34 cellular contexts compared by ENCODE assay signal in genomic region chr15:71261418-71261817, GRCh38.
"Had no signal": no experiment of that assay in that cellular context is flagged by ENCODE, and none has a peak within 500 bp of the region (broad histone marks: within the 10 kb centered on the region; RNA-seq: fewer than 3 reads in every experiment).

No MANE protein-coding gene starts in this region.

- H3K27ac Mint-ChIP-seq: activated B cell treated with CpG ODN at 0.5 μM for 24 hours; activated CD4-positive, alpha-beta memory T cell treated with anti-CD3 and anti-CD28 coated beads for 36 hours; activated CD4-positive, alpha-beta T cell treated with anti-CD3 and anti-CD28 coated beads for 36 hours; activated CD4-positive, alpha-beta T cell treated with anti-CD3 and anti-CD28 coated beads, Interleukin-2, amount 10 ng/mL, durations not matched to agents 24 days and 14 days; activated CD8-positive, alpha-beta memory T cell treated with anti-CD3 and anti-CD28 coated beads, Interleukin-2, amount 10 ng/mL, durations not matched to agents 7 days and 5 days; activated CD8-positive, alpha-beta T cell treated with anti-CD3 and anti-CD28 coated beads, Interleukin-2, amount 10 ng/mL, durations not matched to agents 7 days and 5 days; activated naive CD4-positive, alpha-beta T cell treated with anti-CD3 and anti-CD28 coated beads for 36 hours; activated naive CD4-positive, alpha-beta T cell treated with anti-CD3 and anti-CD28 coated beads, Interleukin-2, amount 50 U/mL, for 24 hours; activated naive CD8-positive, alpha-beta T cell treated with anti-CD3 and anti-CD28 coated beads for 36 hours; activated naive CD8-positive, alpha-beta T cell treated with anti-CD3 and anti-CD28 coated beads, Interleukin-2, amount 50 U/mL, for 24 hours; activated T-helper 1 cell treated with anti-CD3 and anti-CD28 coated beads, Interleukin-12 subunit alpha, Interleukin-12 subunit beta, Interleukin-2, Interleukin-4 antibody, amounts not matched to agents 30 ng/mL and 10 ng/mL and 1 ng/mL, durations not matched to agents 14 hours and 24 hours and 36 hours; activated T-helper 2 cell treated with anti-CD3 and anti-CD28 coated beads, Interferon-gamma antibody, Interleukin-2, Interleukin-4, amounts not matched to agents 10 μg/mL and 5 μg/mL and 100 μg/mL, durations not matched to agents 14 hours and 24 hours and 36 hours; effector memory CD8-positive, alpha-beta T cell had no signal

- DNase-seq: activated B cell treated with CpG ODN at 0.5 μM for 24 hours; activated CD4-positive, alpha-beta memory T cell treated with anti-CD3 and anti-CD28 coated beads for 36 hours; activated CD4-positive, alpha-beta T cell treated with anti-CD3 and anti-CD28 coated beads for 36 hours; activated CD4-positive, alpha-beta T cell treated with anti-CD3 and anti-CD28 coated beads, Interleukin-2, amount 10 ng/mL, durations not matched to agents 24 days and 14 days; activated CD4-positive, CD25-positive, alpha-beta regulatory T cell treated with anti-CD3 and anti-CD28 coated beads, Interleukin-2, amount 50 U/mL, for 72 hours; activated CD8-positive, alpha-beta memory T cell treated with anti-CD3 and anti-CD28 coated beads, Interleukin-2, amount 10 ng/mL, durations not matched to agents 7 days and 5 days; activated CD8-positive, alpha-beta memory T cell treated with anti-CD3 and anti-CD28 coated beads, Interleukin-2, amount 50 U/mL, for 4 hours; activated CD8-positive, alpha-beta T cell treated with anti-CD3 and anti-CD28 coated beads, Interleukin-2, amount 10 ng/mL, durations not matched to agents 7 days and 5 days; activated effector memory CD4-positive, alpha-beta T cell treated with anti-CD3 and anti-CD28 coated beads, Interleukin-2, amount 50 U/mL, for 16 hours; activated naive CD4-positive, alpha-beta T cell treated with anti-CD3 and anti-CD28 coated beads for 36 hours; activated naive CD8-positive, alpha-beta T cell treated with anti-CD3 and anti-CD28 coated beads for 36 hours; activated naive CD8-positive, alpha-beta T cell treated with anti-CD3 and anti-CD28 coated beads, Interleukin-2, amount 50 U/mL, for 24 hours; activated T-cell treated with anti-CD3 and anti-CD28 coated beads, Interleukin-2, amount 50 U/mL, for 1 hour; activated T-cell treated with anti-CD3 and anti-CD28 coated beads, Interleukin-2, amount 50 U/mL, for 48 hours; adrenal gland; amygdala; aorta; body of pancreas; caudate nucleus; cortex of kidney; dermis blood vessel endothelial cell; effector CD4-positive, alpha-beta T cell; effector memory CD8-positive, alpha-beta T cell; erythroblast; foreskin keratinocyte; gastrocnemius medialis; heart right ventricle; T-helper 2 cell had no signal

- H3K9me3 Mint-ChIP-seq: activated CD4-positive, alpha-beta T cell treated with anti-CD3 and anti-CD28 coated beads, Interleukin-2, amount 10 ng/mL, durations not matched to agents 24 days and 14 days; activated naive CD4-positive, alpha-beta T cell treated with anti-CD3 and anti-CD28 coated beads for 36 hours; activated naive CD4-positive, alpha-beta T cell treated with anti-CD3 and anti-CD28 coated beads, Interleukin-2, amount 50 U/mL, for 24 hours; activated naive CD8-positive, alpha-beta T cell treated with anti-CD3 and anti-CD28 coated beads for 36 hours; activated T-helper 2 cell treated with anti-CD3 and anti-CD28 coated beads, Interferon-gamma antibody, Interleukin-2, Interleukin-4, amounts not matched to agents 10 μg/mL and 5 μg/mL and 100 μg/mL, durations not matched to agents 14 hours and 24 hours and 36 hours had no signal

- H3K4me1 Mint-ChIP-seq: activated B cell treated with CpG ODN at 0.5 μM for 24 hours; activated CD4-positive, alpha-beta T cell treated with anti-CD3 and anti-CD28 coated beads for 36 hours; activated CD4-positive, alpha-beta T cell treated with anti-CD3 and anti-CD28 coated beads, Interleukin-2, amount 10 ng/mL, durations not matched to agents 24 days and 14 days; activated CD8-positive, alpha-beta memory T cell treated with anti-CD3 and anti-CD28 coated beads, Interleukin-2, amount 10 ng/mL, durations not matched to agents 7 days and 5 days; activated naive CD4-positive, alpha-beta T cell treated with anti-CD3 and anti-CD28 coated beads, Interleukin-2, amount 50 U/mL, for 24 hours; activated naive CD8-positive, alpha-beta T cell treated with anti-CD3 and anti-CD28 coated beads for 36 hours; activated naive CD8-positive, alpha-beta T cell treated with anti-CD3 and anti-CD28 coated beads, Interleukin-2, amount 50 U/mL, for 24 hours had no signal

- H3K36me3 ChIP-seq: adrenal gland, esophagus muscularis mucosa, gastrocnemius medialis had no signal

- H3K4me1 ChIP-seq: body of pancreas, esophagus muscularis mucosa, foreskin keratinocyte, gastrocnemius medialis had no signal

- H3K36me3 Mint-ChIP-seq: activated CD4-positive, alpha-beta memory T cell treated with anti-CD3 and anti-CD28 coated beads for 36 hours; activated CD8-positive, alpha-beta memory T cell treated with anti-CD3 and anti-CD28 coated beads, Interleukin-2, amount 10 ng/mL, durations not matched to agents 7 days and 5 days; activated naive CD4-positive, alpha-beta T cell treated with anti-CD3 and anti-CD28 coated beads, Interleukin-2, amount 50 U/mL, for 24 hours; activated naive CD8-positive, alpha-beta T cell treated with anti-CD3 and anti-CD28 coated beads for 36 hours had no signal

- H3K4me3 ChIP-seq: adrenal gland, body of pancreas, esophagus muscularis mucosa, gastrocnemius medialis, heart right ventricle had no signal

- H3K4me3 Mint-ChIP-seq: activated B cell treated with CpG ODN at 0.5 μM for 24 hours; activated CD4-positive, alpha-beta memory T cell treated with anti-CD3 and anti-CD28 coated beads for 36 hours; activated CD4-positive, alpha-beta T cell treated with anti-CD3 and anti-CD28 coated beads for 36 hours; activated CD4-positive, alpha-beta T cell treated with anti-CD3 and anti-CD28 coated beads, Interleukin-2, amount 10 ng/mL, durations not matched to agents 24 days and 14 days; activated CD8-positive, alpha-beta memory T cell treated with anti-CD3 and anti-CD28 coated beads, Interleukin-2, amount 10 ng/mL, durations not matched to agents 7 days and 5 days; activated CD8-positive, alpha-beta T cell treated with anti-CD3 and anti-CD28 coated beads, Interleukin-2, amount 10 ng/mL, durations not matched to agents 7 days and 5 days; activated naive CD4-positive, alpha-beta T cell treated with anti-CD3 and anti-CD28 coated beads for 36 hours; activated naive CD4-positive, alpha-beta T cell treated with anti-CD3 and anti-CD28 coated beads, Interleukin-2, amount 50 U/mL, for 24 hours; activated naive CD8-positive, alpha-beta T cell treated with anti-CD3 and anti-CD28 coated beads for 36 hours; activated naive CD8-positive, alpha-beta T cell treated with anti-CD3 and anti-CD28 coated beads, Interleukin-2, amount 50 U/mL, for 24 hours; activated T-helper 1 cell treated with anti-CD3 and anti-CD28 coated beads, Interleukin-12 subunit alpha, Interleukin-12 subunit beta, Interleukin-2, Interleukin-4 antibody, amounts not matched to agents 30 ng/mL and 10 ng/mL and 1 ng/mL, durations not matched to agents 14 hours and 24 hours and 36 hours; effector memory CD8-positive, alpha-beta T cell had no signal

- ATAC-seq: activated CD4-positive, alpha-beta T cell treated with anti-CD3 and anti-CD28 coated beads for 36 hours; activated CD8-positive, alpha-beta memory T cell treated with anti-CD3 and anti-CD28 coated beads, Interleukin-2, amount 10 ng/mL, durations not matched to agents 7 days and 5 days; activated CD8-positive, alpha-beta T cell treated with anti-CD3 and anti-CD28 coated beads, Interleukin-2, amount 10 ng/mL, durations not matched to agents 7 days and 5 days; activated naive CD8-positive, alpha-beta T cell treated with anti-CD3 and anti-CD28 coated beads, Interleukin-2, amount 50 U/mL, for 24 hours; body of pancreas; effector memory CD8-positive, alpha-beta T cell; foreskin keratinocyte; gastrocnemius medialis; heart right ventricle had no signal

- H3K27me3 ChIP-seq: adrenal gland, body of pancreas, esophagus muscularis mucosa, foreskin keratinocyte, gastrocnemius medialis, heart right ventricle had no signal

- H3K9me3 ChIP-seq: adrenal gland, body of pancreas, esophagus muscularis mucosa, gastrocnemius medialis had no signal

- FAIRE-seq: colon had no signal

- H3K27me3 Mint-ChIP-seq: activated B cell treated with CpG ODN at 0.5 μM for 24 hours; activated CD4-positive, alpha-beta T cell treated with anti-CD3 and anti-CD28 coated beads, Interleukin-2, amount 10 ng/mL, durations not matched to agents 24 days and 14 days had no signal

- H3K27ac ChIP-seq: adrenal gland, body of pancreas, esophagus muscularis mucosa, foreskin keratinocyte, gastrocnemius medialis, heart right ventricle, VCaP had no signal
